Comparison of ENCODE assay signal across 1 cellular context in genomic region chr1:36149237-36149972, GRCh38.
A peak's percentile ranks its signal among the peaks of the same experiment; 100 is the strongest.
TF ChIP-seq lines count a peak whose summit lies in the region.

Gene TRAPPC3 (minus strand): TSS chr1:36149486. CDS start chr1:36149378, 108 bp downstream.

TF ChIP-seq in GM12878, 131 proteins besides CTCF, POLR2A, EP300 and RAD21 (continued from another document and continues in another):
- TF ChIP-seq USF2 (IDR thresholded peaks at IDR 0.05; ENCODE audit: borderline replicate concordance, low read depth, low read length) (no peak), MEF2A (IDR thresholded peaks at IDR 0.05; ENCODE audit: insufficient read depth, low read depth, low read length) (0 out of 2 replicates have a peak, but pooled peaks have one; percentile 52), PAX5 (IDR thresholded peaks at IDR 0.05; ENCODE audit: borderline replicate concordance, low read depth, low read length) (peak; percentile 18; the same call in 1 of the 2 replicates), E4F1 (IDR thresholded peaks at IDR 0.05; ENCODE audit: borderline replicate concordance, partially characterized antibody) (peak; percentile 23), MTA2 (IDR thresholded peaks at IDR 0.05; ENCODE audit: low read depth) (peak; percentile 31; the same call in 1 of the 2 replicates), BACH1 (IDR thresholded peaks at IDR 0.05; ENCODE audit: borderline replicate concordance) (no peak), RAD51 (IDR thresholded peaks at IDR 0.05) (no peak), ZBTB4 (CRISPR knock-in tag; IDR thresholded peaks at IDR 0.05) (no peak), BMI1 (IDR thresholded peaks at IDR 0.05; ENCODE audit: borderline replicate concordance) (no peak), NFIC (IDR thresholded peaks at IDR 0.05; ENCODE audit: low read depth, low read length) (no peak), ZBTB33 (IDR thresholded peaks at IDR 0.05) (no peak), STAT3 (IDR thresholded peaks at IDR 0.05; ENCODE audit: low read depth, low read length) (no peak), ZNF217 (IDR thresholded peaks at IDR 0.05) (no peak; the same call in 1 of the 2 replicates), POU2F2 (IDR thresholded peaks at IDR 0.05; ENCODE audit: borderline replicate concordance, low read depth, low read length) (peak; percentile 80), BCL11A (IDR thresholded peaks at IDR 0.05; ENCODE audit: low read depth, low read length) (no peak), ATF7 (IDR thresholded peaks at IDR 0.05; ENCODE audit: low read depth) (0 out of 2 replicates have a peak, but pooled peaks have one; percentile 55), ZBTB40 (IDR thresholded peaks at IDR 0.05; ENCODE audit: borderline replicate concordance) (no peak), SP1 (IDR thresholded peaks at IDR 0.05; ENCODE audit: low read depth, low read length) (peak; percentile 63), RCOR1 (conservative IDR thresholded peaks at IDR 0.05; ENCODE audit: low read depth, low read length) (0 out of 2 replicates have a peak, but pooled peaks have one; percentile 76), SUZ12 (IDR thresholded peaks at IDR 0.05; ENCODE audit: unreplicated experiment) (no peak), POLR2AphosphoS2 (IDR thresholded peaks at IDR 0.05; ENCODE audit: low read depth, low read length) (no peak; the same call in 1 of the 2 replicates), IRF3 (IDR thresholded peaks at IDR 0.05) (no peak), NRF1 (conservative IDR thresholded peaks at IDR 0.05; ENCODE audit: low read depth, low read length) (peak; percentile 89), POLR2AphosphoS5 (IDR thresholded peaks at IDR 0.05; ENCODE audit: low read length) (peak; percentile 62; the same call in 1 of the 2 replicates), ESRRA (IDR thresholded peaks at IDR 0.05; ENCODE audit: low read length) (no peak), STAT1 (conservative IDR thresholded peaks at IDR 0.05) (peak; percentile 87; the same call in 1 of the 2 replicates), SMC3 (IDR thresholded peaks at IDR 0.05; ENCODE audit: borderline replicate concordance, low read length) (peak; percentile 96), EED (IDR thresholded peaks at IDR 0.05; ENCODE audit: low read depth) (peak; percentile 69), PKNOX1 (IDR thresholded peaks at IDR 0.05) (peak; percentile 66), RB1 (IDR thresholded peaks at IDR 0.05; ENCODE audit: borderline replicate concordance) (peak; percentile 82; the same call in 1 of the 2 replicates), SREBF1 (IDR thresholded peaks at IDR 0.05; ENCODE audit: low read length) (peak; percentile 89), JUNB (IDR thresholded peaks at IDR 0.05) (no peak), MAX (IDR thresholded peaks at IDR 0.05; ENCODE audit: low read depth, low read length) (peak; percentile 67; the same call in 1 of the 2 replicates), REST (IDR thresholded peaks at IDR 0.05; ENCODE audit: low read depth, low read length) (0 out of 2 replicates have a peak, but pooled peaks have one; percentile 12), E2F4 (IDR thresholded peaks at IDR 0.05; ENCODE audit: low read depth, low read length) (no peak; the same call in 1 of the 2 replicates), SIN3A (IDR thresholded peaks at IDR 0.05; ENCODE audit: low read depth, low read length) (peak; percentile 57; the same call in 1 of the 2 replicates)
